ENCODE assay signal across 16 cellular contexts in the genomic region with DNA sequence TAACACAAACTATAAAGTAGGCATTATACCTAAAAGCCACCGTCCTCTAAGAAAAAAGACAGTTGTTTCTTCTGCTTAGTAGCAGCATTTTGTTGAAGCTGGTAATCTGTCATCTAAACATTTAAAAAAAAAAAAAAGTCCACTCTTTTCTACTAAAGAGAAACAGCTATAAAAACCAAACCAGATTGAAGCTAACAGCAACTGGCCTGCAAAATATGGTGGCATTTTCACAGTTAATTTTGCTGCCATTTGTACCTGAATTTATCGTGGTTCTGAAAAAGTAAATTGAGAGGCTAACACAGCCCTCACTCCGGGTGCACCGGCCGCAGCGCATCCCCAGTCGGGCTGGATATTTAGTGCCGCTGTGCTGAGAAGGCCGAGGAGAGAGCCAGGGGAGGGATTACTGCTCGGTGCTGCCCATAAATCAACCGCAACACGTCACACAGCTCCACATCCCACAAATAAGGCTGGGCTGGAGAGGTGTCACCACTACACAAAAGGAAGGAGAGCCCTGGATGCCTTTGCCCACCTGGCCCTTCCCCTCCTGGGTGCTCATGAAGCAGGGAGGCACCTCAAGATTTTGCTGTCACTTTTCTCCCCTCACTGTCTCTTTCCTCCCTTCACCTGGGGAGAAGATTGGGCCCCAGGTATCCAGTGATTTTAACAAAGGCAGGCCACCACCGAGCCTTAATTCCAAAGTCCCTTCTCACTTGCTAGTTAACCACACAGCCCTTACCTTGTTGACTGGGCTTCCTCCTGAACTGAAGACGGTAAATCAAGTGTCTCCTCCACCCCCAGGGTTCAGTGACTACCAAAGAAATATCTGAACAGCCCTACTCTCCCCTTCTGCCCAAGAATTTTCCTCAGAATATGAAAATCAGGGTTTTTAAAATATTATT. TPM values are rescaled to one million over a fixed set of nuclear protein-coding genes. Genes with fewer than 3 reads are reported as not detected.
DNase-seq lines count a peak whose midpoint lies in the region; ATAC-seq and TF ChIP-seq lines count a peak whose summit lies in the region.
"Had no signal": no experiment of that assay in that cellular context is flagged by ENCODE, and none has a peak within 500 bp of the region (broad histone marks: within the 10 kb centered on the region; RNA-seq: fewer than 3 reads in every experiment).

No MANE protein-coding gene starts in this region.

- no peak overlapping the region for H3K4me3 Mint-ChIP-seq in neural progenitor cell
- H3K4me3 Mint-ChIP-seq: activated naive CD8-positive, alpha-beta T cell treated with anti-CD3 and anti-CD28 coated beads, Interleukin-2, amount 10 ng/mL, durations not matched to agents 7 days and 5 days had no signal

- peaks cover 6% of the 10 kb centered on the region for H3K4me1 Mint-ChIP-seq in neural progenitor cell
- H3K4me1 Mint-ChIP-seq: activated naive CD8-positive, alpha-beta T cell treated with anti-CD3 and anti-CD28 coated beads, Interleukin-2, amount 10 ng/mL, durations not matched to agents 7 days and 5 days had no signal

- no peaks in the 10 kb centered on the region for H3K9me3 ChIP-seq in neural progenitor cell (ENCODE audit: low read depth)

- peaks cover 22% of the 10 kb centered on the region for H3K4me1 ChIP-seq in neural progenitor cell

- H3K36me3 ChIP-seq in neural progenitor cell: no peaks in the 10 kb centered on the region

- H3K27me3 Mint-ChIP-seq in neural progenitor cell (ENCODE audit: insufficient read depth, low read depth): no peaks in the 10 kb centered on the region
- H3K27me3 Mint-ChIP-seq: activated naive CD8-positive, alpha-beta T cell treated with anti-CD3 and anti-CD28 coated beads, Interleukin-2, amount 10 ng/mL, durations not matched to agents 7 days and 5 days had no signal

- no peaks in the 10 kb centered on the region for H3K36me3 Mint-ChIP-seq in neural progenitor cell
- H3K36me3 Mint-ChIP-seq: activated naive CD8-positive, alpha-beta T cell treated with anti-CD3 and anti-CD28 coated beads, Interleukin-2, amount 10 ng/mL, durations not matched to agents 7 days and 5 days had no signal

- no peak overlapping the region for H3K9ac ChIP-seq in neural progenitor cell
- H3K9ac ChIP-seq: KMS-11 had no signal

- peak overlapping the region; percentile 14 for H2AFZ ChIP-seq in neural progenitor cell (replicated peaks)
- H2AFZ ChIP-seq: PC-9 had no signal

- no peak overlapping the region for H3K4me2 ChIP-seq in neural progenitor cell
- H3K4me2 ChIP-seq: KMS-11, PC-9 had no signal

- no peaks in the 10 kb centered on the region for H3K79me2 ChIP-seq in neural progenitor cell (ENCODE audit: low read depth)

- peak; percentile 84 for DNase-seq in DMS153 treated with DMSO at 0.1 percent for 48 hours (lab: John Stamatoyannopoulos, UW; ENCODE audit: unreplicated experiment)
- DNase-seq in NCI-H2081 (lab: John Stamatoyannopoulos, UW): peak; percentile 88 to 94
- peak in 1 of 61 donors; percentile 40 for DNase-seq in caudate nucleus (lab: John Stamatoyannopoulos, UW)
- no peak for DNase-seq in neural progenitor cell (ENCODE audit: low spot score)
- DNase-seq in activated CD4-positive, alpha-beta T cell treated with anti-CD3 and anti-CD28 coated beads, Interleukin-2, amount 50 U/mL, for 48 hours: no peak
- no peak for DNase-seq in NCI-H2196 treated with DMSO at 0.1 percent for 48 hours (lab: John Stamatoyannopoulos, UW; ENCODE audit: unreplicated experiment)
- DNase-seq: activated CD4-positive, CD25-positive, alpha-beta regulatory T cell; activated naive CD8-positive, alpha-beta T cell treated with anti-CD3 and anti-CD28 coated beads, Interleukin-2, amount 10 ng/mL, durations not matched to agents 7 days and 5 days; cerebellar nuclear complex; PC-9; SW 1271 had no signal

- no peak overlapping the region for H3K4me3 ChIP-seq in neural progenitor cell
- H3K4me3 ChIP-seq: lung, PC-9 had no signal

- H3K9me3 Mint-ChIP-seq in neural progenitor cell: no peaks in the 10 kb centered on the region
- H3K9me3 Mint-ChIP-seq: activated naive CD8-positive, alpha-beta T cell treated with anti-CD3 and anti-CD28 coated beads, Interleukin-2, amount 10 ng/mL, durations not matched to agents 7 days and 5 days had no signal

- H3K27ac ChIP-seq in caudate nucleus (ENCODE audit: low read depth, low read length) (peak overlapping the region; percentile 22), neural progenitor cell (no peak overlapping the region)
- H3K27ac ChIP-seq: KMS-11, PC-9 had no signal

- no peaks in the 10 kb centered on the region for H3K27me3 ChIP-seq in neural progenitor cell

- ATAC-seq in HG02981 (IDR thresholded peaks at IDR 0.05; ENCODE audit: unreplicated experiment) (no peak), GM21786 (IDR thresholded peaks at IDR 0.05; ENCODE audit: unreplicated experiment) (no peak)
- ATAC-seq: esophagus mucosa had no signal

- no peaks in the 10 kb centered on the region for H4K20me1 ChIP-seq in neural progenitor cell (ENCODE audit: low read depth)

- H3F3A ChIP-seq in neural progenitor cell (ENCODE audit: low read depth): peaks cover 7% of the 10 kb centered on the region

- no peak overlapping the region for H3K27ac Mint-ChIP-seq in neural progenitor cell
- H3K27ac Mint-ChIP-seq: activated naive CD8-positive, alpha-beta T cell treated with anti-CD3 and anti-CD28 coated beads, Interleukin-2, amount 10 ng/mL, durations not matched to agents 7 days and 5 days had no signal

- no peak for TF ChIP-seq CTCF in neural progenitor cell (IDR thresholded peaks at IDR 0.05)

RNA-seq across cellular contexts. Expression of a gene that starts 44.4 kb away (rescaled TPM):
- total RNA-seq in neural progenitor cell (ENCODE audit: low replicate concordance): 5.2 and 7.8 TPM in 2 replicates
- total RNA-seq: activated naive CD8-positive, alpha-beta T cell treated with anti-CD3 and anti-CD28 coated beads, Interleukin-2, amount 10 ng/mL, durations not matched to agents 7 days and 5 days had no signal

Comparison
In these comparisons a context has a peak if more than half of its experiments do, and no peak if none do; other contexts are left out.
1. DNase-seq: peak in DMS153 treated with DMSO at 0.1 percent for 48 hours (single experiment) and NCI-H2081 (2 of 2); none in neural progenitor cell (single experiment), activated CD4-positive, alpha-beta T cell treated with anti-CD3 and anti-CD28 coated beads, Interleukin-2, amount 50 U/mL, for 48 hours (0 of 2) and NCI-H2196 treated with DMSO at 0.1 percent for 48 hours (single experiment).